8 cellular contexts compared by ENCODE assay signal in the genomic region with DNA sequence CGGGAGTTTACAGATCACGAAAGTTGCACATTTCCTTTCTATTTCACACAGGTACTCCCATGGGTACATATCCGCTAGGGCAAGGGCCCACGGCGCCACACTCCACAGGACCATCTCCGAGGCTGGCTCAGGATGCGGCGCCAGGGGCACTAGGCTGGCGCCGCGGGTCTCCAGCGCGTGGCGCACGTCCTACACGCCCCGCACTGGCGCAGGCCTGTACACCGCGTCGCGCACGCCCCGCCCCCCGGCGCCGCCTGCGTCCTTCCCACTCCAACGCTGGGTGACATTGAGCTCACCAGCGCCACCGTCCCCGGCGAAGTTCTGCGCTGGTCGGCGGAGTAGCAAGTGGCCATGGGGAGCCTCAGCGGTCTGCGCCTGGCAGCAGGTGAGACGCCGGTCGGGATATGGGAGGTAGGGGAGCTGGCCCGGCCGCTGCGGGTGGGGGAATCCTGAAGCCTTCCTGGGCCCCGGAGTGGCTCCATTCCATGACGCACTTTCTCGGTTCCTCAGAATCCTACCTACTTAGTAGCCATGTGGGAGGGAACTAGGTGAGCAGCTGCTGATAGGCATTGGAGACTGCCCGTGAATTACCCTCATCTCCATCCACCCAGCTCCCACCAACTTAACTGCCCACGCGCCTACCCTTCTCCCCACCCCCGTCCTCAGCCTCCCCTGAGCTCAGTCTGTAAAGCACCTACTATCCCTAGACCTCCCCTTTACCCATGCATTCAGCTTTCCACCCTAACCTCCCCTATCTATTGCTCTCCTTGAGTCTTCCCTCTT. TPM values are rescaled to one million over a fixed set of nuclear protein-coding genes. Genes with fewer than 3 reads are reported as not detected.
DNase-seq lines count a peak whose midpoint lies in the region; ATAC-seq lines count a peak whose summit lies in the region.

A gene with protein sequence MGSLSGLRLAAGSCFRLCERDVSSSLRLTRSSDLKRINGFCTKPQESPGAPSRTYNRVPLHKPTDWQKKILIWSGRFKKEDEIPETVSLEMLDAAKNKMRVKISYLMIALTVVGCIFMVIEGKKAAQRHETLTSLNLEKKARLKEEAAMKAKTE (plus strand): TSS at position 268 of the 783 bp plus-strand sequence. CDS start 84 bp downstream, at position 352.

- peak within 1 kb of the TSS; percentile 88 for H3K9ac ChIP-seq in endocrine pancreas (ENCODE audit: control insufficient read depth, insufficient read depth, low read length)

- DNase-seq in Caki2 (ENCODE audit: low read depth) (peak; percentile 90), HUDEP-2 (lab: John Stamatoyannopoulos, UW; ENCODE audit: unreplicated experiment in 76 of 76) (peak in 75 of 76 experiments; percentile 25 to 93 (median 88)), NOMO-1 treated with dmso at 0.1 percent for 144 hours (lab: John Stamatoyannopoulos, UW; ENCODE audit: unreplicated experiment) (peak; percentile 95)
- peak; percentile 95 for DNase-seq in activated CD8-positive, alpha-beta memory T cell treated with anti-CD3 and anti-CD28 coated beads, Interleukin-2, amount 10 ng/mL, durations not matched to agents 7 days and 5 days
- DNase-seq in stimulated activated CD8-positive, alpha-beta memory T cell treated with anti-CD3 and anti-CD28 coated beads, Interleukin-15, amount 100 ng/mL, for 48 hours (ENCODE audit: low read depth in 2 of 2), result peak; percentile 91

- no peaks in the 10 kb centered on the region for H3K9me3 ChIP-seq in endocrine pancreas (ENCODE audit: control insufficient read depth, low read length)
- H3K9me3 ChIP-seq in mesodermal cell (ENCODE audit: control insufficient read depth, low read length), result no peaks in the 10 kb centered on the region

- 2% methylated on average over 19 to 28 of the region's 51 CpGs for WGBS in mesodermal cell (ENCODE audit: insufficient coverage in 2 of 2), 2 experiments

- peaks cover 16% of the 10 kb centered on the region for H3K36me3 Mint-ChIP-seq in activated CD8-positive, alpha-beta memory T cell treated with anti-CD3 and anti-CD28 coated beads, Interleukin-2, amount 10 ng/mL, durations not matched to agents 7 days and 5 days

- peak within 1 kb of the TSS; percentile 89 for H3K4me3 ChIP-seq in endocrine pancreas (ENCODE audit: control insufficient read depth, insufficient read depth, low read length)
- peak within 1 kb of the TSS; percentile 74 for H3K4me3 ChIP-seq in mesodermal cell (ENCODE audit: extremely low read depth, insufficient read depth, low read length, poor library complexity, severe bottlenecking)

- no peaks in the 10 kb centered on the region for H3K27me3 Mint-ChIP-seq in activated CD8-positive, alpha-beta memory T cell treated with anti-CD3 and anti-CD28 coated beads, Interleukin-2, amount 10 ng/mL, durations not matched to agents 7 days and 5 days

- peaks cover 58% of the 10 kb centered on the region for H3K4me1 Mint-ChIP-seq in activated CD8-positive, alpha-beta memory T cell treated with anti-CD3 and anti-CD28 coated beads, Interleukin-2, amount 10 ng/mL, durations not matched to agents 7 days and 5 days

- no peaks in the 10 kb centered on the region for H3K9me3 Mint-ChIP-seq in activated CD8-positive, alpha-beta memory T cell treated with anti-CD3 and anti-CD28 coated beads, Interleukin-2, amount 10 ng/mL, durations not matched to agents 7 days and 5 days (ENCODE audit: low read depth)

- CTCF ChIA-PET in activated CD8-positive, alpha-beta memory T cell treated with anti-CD3 and anti-CD28 coated beads, Interleukin-2, amount 10 ng/mL, durations not matched to agents 7 days and 5 days (lab: Charles Lee), result interaction anchor here (0.6 to 4.5 kb wide), 33 partner anchors 9 to 838 kb away, joined by 3 to 32 read pairs (median 4); a partner anchor contains a TSS

- peaks cover 13% of the 10 kb centered on the region for H3K4me1 ChIP-seq in endocrine pancreas (ENCODE audit: control insufficient read depth, insufficient read depth, low read length)
- peaks cover 6% of the 10 kb centered on the region for H3K4me1 ChIP-seq in mesodermal cell (ENCODE audit: control insufficient read depth, insufficient read depth, low read length, poor library complexity, severe bottlenecking)

- ATAC-seq in GM21381 (IDR thresholded peaks at IDR 0.05; ENCODE audit: unreplicated experiment), result peak; percentile 91
- peak; percentile 97 for ATAC-seq in activated CD8-positive, alpha-beta memory T cell treated with anti-CD3 and anti-CD28 coated beads, Interleukin-2, amount 10 ng/mL, durations not matched to agents 7 days and 5 days

- in situ Hi-C loops in Caki2 (cut with HindIII; ENCODE audit: low pct_unique_long_range_greater_than_20kb, low sequenced_read_pairs), result no loop called here

- H3K27ac ChIP-seq in mesodermal cell (ENCODE audit: low read depth, low read length, severe bottlenecking), result peak within 1 kb of the TSS; percentile 72

- H3K4me3 Mint-ChIP-seq in activated CD8-positive, alpha-beta memory T cell treated with anti-CD3 and anti-CD28 coated beads, Interleukin-2, amount 10 ng/mL, durations not matched to agents 7 days and 5 days, result peak within 1 kb of the TSS; percentile 91

- H3K36me3 ChIP-seq in endocrine pancreas (ENCODE audit: control insufficient read depth, insufficient read depth, low read length) (no peaks in the 10 kb centered on the region), mesodermal cell (ENCODE audit: control insufficient read depth, insufficient read depth, low read length) (peaks cover 10% of the 10 kb centered on the region)

- no peaks in the 10 kb centered on the region for H3K27me3 ChIP-seq in endocrine pancreas (ENCODE audit: control insufficient read depth, insufficient read depth, low read length)

- peak within 1 kb of the TSS; percentile 92 for H3K27ac Mint-ChIP-seq in activated CD8-positive, alpha-beta memory T cell treated with anti-CD3 and anti-CD28 coated beads, Interleukin-2, amount 10 ng/mL, durations not matched to agents 7 days and 5 days

RNA-seq across cellular contexts. Expression of the gene that starts here (rescaled TPM):
- total RNA-seq in Caki2 (2014; rRNA removed; shearing (Covaris generic); ENCODE audit: low replicate concordance), result 36.5 and 42.1 TPM in 2 replicates
- 10 to 100 TPM; 51.3 to 63.9 TPM for total RNA-seq in activated CD8-positive, alpha-beta memory T cell treated with anti-CD3 and anti-CD28 coated beads, Interleukin-2, amount 10 ng/mL, durations not matched to agents 7 days and 5 days
- 26.8 TPM for polyA plus RNA-seq in mesodermal cell (2013, experiment 1 of 2)
- polyA plus RNA-seq in mesodermal cell (2013, experiment 2 of 2), result 27.1 TPM

Comparison
In these comparisons a context has a peak if more than half of its experiments do, and no peak if none do; other contexts are left out.
1. Peak in every context shown above with its lines: DNase-seq, ATAC-seq, H3K4me3 ChIP-seq and H3K27ac ChIP-seq.